34 cellular contexts compared by ENCODE assay signal in genomic region chr7:113986216-113986615, GRCh38.
"Had no signal": no experiment of that assay in that cellular context is flagged by ENCODE, and none has a peak within 500 bp of the region (broad histone marks: within the 10 kb centered on the region; RNA-seq: fewer than 3 reads in every experiment).

No MANE protein-coding gene starts in this region.

- H3K9me3 ChIP-seq: MG63 had no signal

- H3K4me3 ChIP-seq: MG63 had no signal

- DNase-seq: Karpas-422, MG63, MM.1S, MV-4-11, NCI-H1048, NCI-H1092, NCI-H1092 treated with DMSO at 0.1 percent for 48 hours, NCI-H1105, NCI-H1105 treated with DMSO at 0.1 percent for 48 hours, NCI-H1417, NCI-H1417 treated with DMSO at 0.1 percent for 48 hours, NCI-H1436, NCI-H1436 treated with DMSO at 0.1 percent for 48 hours, NCI-H146, NCI-H1694, NCI-H1694 treated with DMSO at 0.1 percent for 48 hours, NCI-H187, NCI-H187 treated with DMSO at 0.1 percent for 48 hours, NCI-H1930, NCI-H2029, NCI-H2029 treated with DMSO at 0.1 percent for 48 hours, NCI-H2081, NCI-H2081 treated with DMSO at 0.1 percent for 48 hours, NCI-H2107, NCI-H2171, NCI-H2171 treated with DMSO at 0.1 percent for 48 hours, NCI-H2227 treated with DMSO at 0.1 percent for 48 hours, NCI-H226, NCI-H345, NCI-H446, NCI-H446 treated with DMSO at 0.1 percent for 48 hours, NCI-H510A, NCI-H510A treated with DMSO at 0.1 percent for 48 hours, NCI-H524 had no signal

- H3K27me3 ChIP-seq: MG63 had no signal

- H3K36me3 ChIP-seq: MG63 had no signal
